ENCODE assay signal across 16 cellular contexts in the genomic region with DNA sequence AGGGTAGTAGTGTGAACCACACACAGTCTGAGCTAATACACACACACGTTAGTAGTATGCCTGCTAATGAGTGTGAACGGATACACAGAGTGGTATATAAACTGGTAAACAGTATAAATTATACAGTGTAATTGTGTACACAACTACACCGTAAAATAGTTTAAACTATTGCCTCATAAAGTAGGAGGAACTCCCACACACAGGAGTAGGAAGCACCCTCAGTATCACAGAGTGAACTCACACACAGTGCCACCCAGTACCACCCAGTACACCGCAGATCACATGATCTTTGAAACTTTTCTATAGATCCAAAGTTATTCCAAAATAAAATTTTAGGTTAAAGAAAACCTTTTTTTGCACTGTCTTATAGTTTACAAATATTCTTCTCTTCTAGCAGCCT.
"Had no signal": no experiment of that assay in that cellular context is flagged by ENCODE, and none has a peak within 500 bp of the region (broad histone marks: within the 10 kb centered on the region; RNA-seq: fewer than 3 reads in every experiment).

No MANE protein-coding gene starts in this region.

- DNase-seq: cortex of kidney; dorsolateral prefrontal cortex; effector CD8-positive, alpha-beta T cell; foreskin melanocyte; head of caudate nucleus; hippocampal formation; kidney glomerular epithelial cell; mammary epithelial cell; naive thymus-derived CD8-positive, alpha-beta T cell; ovary; sigmoid colon; stimulated activated naive CD4-positive, alpha-beta T cell treated with Interleukin-2 at 50 U/mL for 16 hours; tibial artery; upper lobe of right lung had no signal

- H3K4me3 Mint-ChIP-seq: naive thymus-derived CD8-positive, alpha-beta T cell; neural crest cell had no signal

- H3K36me3 Mint-ChIP-seq: naive thymus-derived CD8-positive, alpha-beta T cell had no signal

- ATAC-seq: left lobe of liver; naive thymus-derived CD8-positive, alpha-beta T cell; upper lobe of right lung had no signal
